25 cellular contexts compared by ENCODE assay signal in the genomic region with DNA sequence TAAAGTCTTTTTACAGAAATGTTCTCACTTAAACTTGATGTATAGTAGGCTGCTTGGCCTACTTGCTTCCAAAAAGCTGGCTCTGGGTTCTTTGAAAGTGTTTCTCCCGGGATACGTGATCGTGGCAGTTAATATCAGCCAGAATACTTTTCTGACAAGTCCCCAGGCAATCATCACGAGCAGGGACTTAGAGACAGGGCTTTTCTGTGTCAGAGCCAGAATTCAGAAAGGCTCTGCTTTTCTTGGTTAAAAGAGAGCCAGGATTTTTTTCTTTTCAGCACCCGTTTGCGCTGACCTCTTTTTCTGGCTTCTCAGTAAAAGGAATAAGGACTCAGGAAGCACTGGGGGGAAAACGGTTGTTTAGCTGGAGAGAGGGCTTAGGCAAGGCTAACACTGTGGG. TPM values are rescaled to one million over a fixed set of nuclear protein-coding genes. Genes with fewer than 3 reads are reported as not detected.
DNase-seq lines count a peak whose midpoint lies in the region; ATAC-seq, FAIRE-seq and TF ChIP-seq lines count a peak whose summit lies in the region.
"Had no signal": no experiment of that assay in that cellular context is flagged by ENCODE, and none has a peak within 500 bp of the region (broad histone marks: within the 10 kb centered on the region; RNA-seq: fewer than 3 reads in every experiment).

No MANE protein-coding gene starts in this region.

- H3K9ac ChIP-seq in astrocyte (ENCODE audit: low read length) (no peak overlapping the region), mesendoderm (ENCODE audit: low read length) (no peak overlapping the region), skeletal muscle tissue (ENCODE audit: low read depth in 1 of 3, low read length in 3 of 3) (no peak overlapping the region)

- no peak for DNase-seq in astrocyte (ENCODE audit: low read depth)
- DNase-seq in esophagus squamous epithelium (lab: John Stamatoyannopoulos, UW), result no peak
- DNase-seq in mesendoderm, result no peak
- no peak for DNase-seq in NCI-H2171 (lab: John Stamatoyannopoulos, UW)
- DNase-seq in NCI-H187 (lab: John Stamatoyannopoulos, UW), result no peak
- no peak for DNase-seq in activated T-helper 2 cell treated with anti-CD3 and anti-CD28 coated beads, Interferon-gamma antibody, Interleukin-2, Interleukin-4, amounts not matched to agents 10 μg/mL and 5 μg/mL and 100 μg/mL, durations not matched to agents 14 hours and 24 hours and 36 hours (ENCODE audit: low spot score)
- DNase-seq: activated CD4-positive, CD25-positive, alpha-beta regulatory T cell; activated CD8-positive, alpha-beta T cell treated with anti-CD3 and anti-CD28 coated beads for 36 hours; activated naive CD4-positive, alpha-beta T cell treated with anti-CD3 and anti-CD28 coated beads, Interleukin-2, amount 50 U/mL, for 16 hours; activated T-cell treated with anti-CD3 and anti-CD28 coated beads, Interleukin-2, amount 50 U/mL, for 4 hours; HCEC 1CT; NCI-H146; NCI-H82; pancreas; small intestine; stimulated activated CD4-positive, alpha-beta T cell treated with anti-CD3 and anti-CD28 coated beads, Interleukin-4, amount 100 ng/mL, for 24 hours; T1000 had no signal

- H3K4me1 ChIP-seq in astrocyte (ENCODE audit: insufficient read depth, low read length), result no peaks in the 10 kb centered on the region
- H3K4me1 ChIP-seq in esophagus squamous epithelium, result peaks cover 14 to 58% (median 20%) of the 10 kb centered on the region in 3 donors
- H3K4me1 ChIP-seq in mesendoderm (ENCODE audit: control insufficient read depth, low read depth, low read length), result no peaks in the 10 kb centered on the region
- peaks cover 0 to 18% (median 15%) of the 10 kb centered on the region in 3 donors for H3K4me1 ChIP-seq in skeletal muscle tissue (ENCODE audit: control insufficient read depth in 3 of 3, insufficient read depth in 3 of 3, low read length in 3 of 3)
- H3K4me1 ChIP-seq: ascending aorta, pancreas had no signal

- TF ChIP-seq CTCF in astrocyte (IDR thresholded peaks at IDR 0.05; ENCODE audit: insufficient read depth, low read depth, low read length), result no peak
- TF ChIP-seq CTCF in esophagus squamous epithelium (IDR thresholded peaks at IDR 0.05), result no peak

- peaks cover 7% of the 10 kb centered on the region for H3K4me1 Mint-ChIP-seq in astrocyte (ENCODE audit: low read depth, unreplicated experiment)
- no peaks in the 10 kb centered on the region for H3K4me1 Mint-ChIP-seq in activated T-helper 2 cell treated with anti-CD3 and anti-CD28 coated beads, Interferon-gamma antibody, Interleukin-2, Interleukin-4, amounts not matched to agents 10 μg/mL and 5 μg/mL and 100 μg/mL, durations not matched to agents 14 hours and 24 hours and 36 hours (ENCODE audit: low read depth)

- no peak for TF ChIP-seq POLR2A in esophagus squamous epithelium (IDR thresholded peaks at IDR 0.05)

- WGBS in esophagus squamous epithelium, 2 donors, result 33 to 38% methylated on average over 4 to 7 of the region's 7 CpGs
- WGBS in mesendoderm (ENCODE audit: extremely low coverage, insufficient coverage, low lambda C conversion rate), result no CpG with 5 or more reads among the region's 7 CpGs

- H3K56ac ChIP-seq in mesendoderm (ENCODE audit: low read length), result no peak overlapping the region

- H4K5ac ChIP-seq in mesendoderm (ENCODE audit: low read length), result no peak overlapping the region

- H3K9me3 ChIP-seq in astrocyte (ENCODE audit: insufficient read depth, low read depth, low read length) (no peaks in the 10 kb centered on the region), esophagus squamous epithelium (no peaks in the 10 kb centered on the region), skeletal muscle tissue (ENCODE audit: control insufficient read depth in 3 of 3, low read length in 3 of 3) (no peaks in the 10 kb centered on the region)
- H3K9me3 ChIP-seq: ascending aorta, pancreas had no signal

- H2AK5ac ChIP-seq in mesendoderm (ENCODE audit: low read length), result no peak overlapping the region

- peak overlapping the region; percentile 56 for H3K4ac ChIP-seq in mesendoderm (ENCODE audit: low read depth, low read length)

- H3K27ac Mint-ChIP-seq in astrocyte (ENCODE audit: unreplicated experiment), result no peak overlapping the region
- H3K27ac Mint-ChIP-seq in activated T-helper 2 cell treated with anti-CD3 and anti-CD28 coated beads, Interferon-gamma antibody, Interleukin-2, Interleukin-4, amounts not matched to agents 10 μg/mL and 5 μg/mL and 100 μg/mL, durations not matched to agents 14 hours and 24 hours and 36 hours, result no peak overlapping the region
- H3K27ac Mint-ChIP-seq: activated CD8-positive, alpha-beta T cell treated with anti-CD3 and anti-CD28 coated beads for 36 hours had no signal

- no peaks in the 10 kb centered on the region for H3K9me3 Mint-ChIP-seq in astrocyte (ENCODE audit: unreplicated experiment)
- no peaks in the 10 kb centered on the region for H3K9me3 Mint-ChIP-seq in activated T-helper 2 cell treated with anti-CD3 and anti-CD28 coated beads, Interferon-gamma antibody, Interleukin-2, Interleukin-4, amounts not matched to agents 10 μg/mL and 5 μg/mL and 100 μg/mL, durations not matched to agents 14 hours and 24 hours and 36 hours
- H3K9me3 Mint-ChIP-seq: activated CD8-positive, alpha-beta T cell treated with anti-CD3 and anti-CD28 coated beads for 36 hours; activated T-cell treated with anti-CD3 and anti-CD28 coated beads, Interleukin-2, amount 50 U/mL, for 4 hours had no signal

- H4K20me1 ChIP-seq in astrocyte (ENCODE audit: insufficient read depth, low read length), result no peaks in the 10 kb centered on the region

- H3K79me2 ChIP-seq in astrocyte (ENCODE audit: insufficient read depth, low read length) (no peaks in the 10 kb centered on the region), mesendoderm (ENCODE audit: control insufficient read depth, insufficient read depth, low read length) (no peaks in the 10 kb centered on the region)

- no peak overlapping the region for H2BK5ac ChIP-seq in mesendoderm (ENCODE audit: low read length)

- no peak for ATAC-seq in GM19452 (IDR thresholded peaks at IDR 0.05; ENCODE audit: unreplicated experiment)
- ATAC-seq: activated CD8-positive, alpha-beta T cell treated with anti-CD3 and anti-CD28 coated beads for 36 hours; activated T-cell treated with anti-CD3 and anti-CD28 coated beads, Interleukin-2, amount 50 U/mL, for 4 hours; foreskin keratinocyte; GM12878; HepG2; pancreas had no signal

- no peaks in the 10 kb centered on the region for H3K79me1 ChIP-seq in mesendoderm (ENCODE audit: low read length)

- H3K27ac ChIP-seq in astrocyte (ENCODE audit: low read depth, low read length), result no peak overlapping the region
- peak overlapping the region; percentile 33 to 83 (median 78) for H3K27ac ChIP-seq in esophagus squamous epithelium
- H3K27ac ChIP-seq in mesendoderm (ENCODE audit: low read depth, low read length), result no peak overlapping the region
- peak overlapping the region; percentile 57 for H3K27ac ChIP-seq in skeletal muscle tissue (ENCODE audit: low read depth, low read length)
- H3K27ac ChIP-seq: C4-2B, foreskin keratinocyte, pancreas had no signal

- FAIRE-seq in astrocyte (lab: Jason Lieb, UNC), result no peak
- FAIRE-seq: GM12878, HepG2, pancreas, RCC 7860, small intestine had no signal

- no peaks in the 10 kb centered on the region for H3K27me3 ChIP-seq in astrocyte (ENCODE audit: insufficient read depth, low read length)
- H3K27me3 ChIP-seq in esophagus squamous epithelium, result no peaks in the 10 kb centered on the region
- H3K27me3 ChIP-seq in mesendoderm (ENCODE audit: insufficient read depth, low read length, poor library complexity), result no peaks in the 10 kb centered on the region
- H3K27me3 ChIP-seq in skeletal muscle tissue (ENCODE audit: control insufficient read depth in 3 of 3, insufficient read depth in 3 of 3, low read length in 3 of 3), result no peaks in the 10 kb centered on the region
- H3K27me3 ChIP-seq: ascending aorta, foreskin keratinocyte, pancreas had no signal

- H3K18ac ChIP-seq in mesendoderm (ENCODE audit: low read length), result peak overlapping the region; percentile 29

- no peaks in the 10 kb centered on the region for H3K36me3 Mint-ChIP-seq in astrocyte (ENCODE audit: low read depth, unreplicated experiment)
- H3K36me3 Mint-ChIP-seq in activated T-helper 2 cell treated with anti-CD3 and anti-CD28 coated beads, Interferon-gamma antibody, Interleukin-2, Interleukin-4, amounts not matched to agents 10 μg/mL and 5 μg/mL and 100 μg/mL, durations not matched to agents 14 hours and 24 hours and 36 hours (ENCODE audit: low read depth), result no peaks in the 10 kb centered on the region

- no peak overlapping the region for H3K4me3 Mint-ChIP-seq in astrocyte (ENCODE audit: unreplicated experiment)
- H3K4me3 Mint-ChIP-seq in activated T-helper 2 cell treated with anti-CD3 and anti-CD28 coated beads, Interferon-gamma antibody, Interleukin-2, Interleukin-4, amounts not matched to agents 10 μg/mL and 5 μg/mL and 100 μg/mL, durations not matched to agents 14 hours and 24 hours and 36 hours (ENCODE audit: low read depth), result no peak overlapping the region
- H3K4me3 Mint-ChIP-seq: activated CD8-positive, alpha-beta T cell treated with anti-CD3 and anti-CD28 coated beads for 36 hours; activated T-cell treated with anti-CD3 and anti-CD28 coated beads, Interleukin-2, amount 50 U/mL, for 4 hours had no signal

- no peak overlapping the region for H3K4me3 ChIP-seq in astrocyte (ENCODE audit: insufficient read depth, low read depth, low read length)
- H3K4me3 ChIP-seq in esophagus squamous epithelium, result no peak overlapping the region
- H3K4me3 ChIP-seq in mesendoderm (ENCODE audit: low read length), result no peak overlapping the region
- no peak overlapping the region for H3K4me3 ChIP-seq in skeletal muscle tissue (ENCODE audit: low read length in 3 of 3)
- H3K4me3 ChIP-seq: ascending aorta, GM12878, pancreas had no signal

- H3K4me2 ChIP-seq in astrocyte (ENCODE audit: low read length) (no peak overlapping the region), mesendoderm (ENCODE audit: low read length) (no peak overlapping the region)

- H3K36me3 ChIP-seq in astrocyte (ENCODE audit: insufficient read depth, low read length) (no peaks in the 10 kb centered on the region), esophagus squamous epithelium (no peaks in the 10 kb centered on the region), mesendoderm (ENCODE audit: control insufficient read depth, insufficient read depth, low read length) (no peaks in the 10 kb centered on the region), skeletal muscle tissue (ENCODE audit: control insufficient read depth in 3 of 3, insufficient read depth in 3 of 3, low read length in 3 of 3) (no peaks in the 10 kb centered on the region)
- H3K36me3 ChIP-seq: ascending aorta, pancreas had no signal

- H3K27me3 Mint-ChIP-seq in astrocyte (ENCODE audit: low read depth, unreplicated experiment), result no peaks in the 10 kb centered on the region
- H3K27me3 Mint-ChIP-seq in activated T-helper 2 cell treated with anti-CD3 and anti-CD28 coated beads, Interferon-gamma antibody, Interleukin-2, Interleukin-4, amounts not matched to agents 10 μg/mL and 5 μg/mL and 100 μg/mL, durations not matched to agents 14 hours and 24 hours and 36 hours (ENCODE audit: low read depth), result peaks cover 2% of the 10 kb centered on the region

- intact Hi-C loops in esophagus squamous epithelium (cut with DNase I), result no loop called here
- intact Hi-C loops in activated T-helper 2 cell treated with anti-CD3 and anti-CD28 coated beads, Interferon-gamma antibody, Interleukin-2, Interleukin-4, amounts not matched to agents 10 μg/mL and 5 μg/mL and 100 μg/mL, durations not matched to agents 14 hours and 24 hours and 36 hours (cut with micrococcal nuclease), result no loop called here

- H2BK120ac ChIP-seq in mesendoderm (ENCODE audit: low read depth, low read length), result no peak overlapping the region

- no peak overlapping the region for H4K8ac ChIP-seq in mesendoderm (ENCODE audit: low read depth, low read length)

- H3K23ac ChIP-seq in mesendoderm (ENCODE audit: low read length), result no peak overlapping the region

- H2AFZ ChIP-seq in astrocyte (ENCODE audit: low read depth, low read length), result peak overlapping the region; percentile 23

- H2BK15ac ChIP-seq in mesendoderm (replicated peaks; ENCODE audit: low read depth), result no peak overlapping the region

RNA-seq across cellular contexts. Expression of a gene that starts 57.8 kb away (rescaled TPM):
- total RNA-seq in astrocyte (127 and 140 TPM in 2 replicates), esophagus squamous epithelium (100 to 1,000 TPM in 2 of 4 donors, 10 to 100 TPM in 2; 77.7 to 139 (median 100) TPM), skeletal muscle tissue (86.1 TPM)
- 28.2 TPM for polyA plus RNA-seq in mesendoderm (2013, experiment 1 of 2)
- polyA plus RNA-seq in mesendoderm (2013, experiment 2 of 2), result 29.9 TPM
- total RNA-seq in activated T-helper 2 cell treated with anti-CD3 and anti-CD28 coated beads, Interferon-gamma antibody, Interleukin-2, Interleukin-4, amounts not matched to agents 10 μg/mL and 5 μg/mL and 100 μg/mL, durations not matched to agents 14 hours and 24 hours and 36 hours, result 31.8 and 32.1 TPM in 2 replicates

Comparison
In these comparisons a context has a peak if more than half of its experiments do, and no peak if none do; other contexts are left out.
1. H3K27ac ChIP-seq: peak in esophagus squamous epithelium (4 of 4) and skeletal muscle tissue (single experiment); none in astrocyte (single experiment) and mesendoderm (single experiment).